ENCODE assay signal across 8 cellular contexts in genomic region chr1:187264995-187265602, GRCh38.
DNase-seq lines count a peak whose midpoint lies in the region; ATAC-seq lines count a peak whose summit lies in the region.

No MANE protein-coding gene starts in this region.

- H3K27me3 Mint-ChIP-seq in activated naive CD8-positive, alpha-beta T cell treated with anti-CD3 and anti-CD28 coated beads, Interleukin-2, amount 50 U/mL, for 24 hours = no peaks in the 10 kb centered on the region

- no peak overlapping the region for H3K27ac Mint-ChIP-seq in activated naive CD8-positive, alpha-beta T cell treated with anti-CD3 and anti-CD28 coated beads, Interleukin-2, amount 50 U/mL, for 24 hours

- H3K4me3 Mint-ChIP-seq in activated naive CD8-positive, alpha-beta T cell treated with anti-CD3 and anti-CD28 coated beads, Interleukin-2, amount 50 U/mL, for 24 hours = no peak overlapping the region

- H3K36me3 Mint-ChIP-seq in activated naive CD8-positive, alpha-beta T cell treated with anti-CD3 and anti-CD28 coated beads, Interleukin-2, amount 50 U/mL, for 24 hours (ENCODE audit: low read depth) = no peaks in the 10 kb centered on the region

- intact Hi-C loops in head of caudate nucleus (cut with DNase I) = no loop called here

- no peaks in the 10 kb centered on the region for H3K4me1 Mint-ChIP-seq in activated naive CD8-positive, alpha-beta T cell treated with anti-CD3 and anti-CD28 coated beads, Interleukin-2, amount 50 U/mL, for 24 hours

- no peaks in the 10 kb centered on the region for H3K9me3 Mint-ChIP-seq in activated naive CD8-positive, alpha-beta T cell treated with anti-CD3 and anti-CD28 coated beads, Interleukin-2, amount 50 U/mL, for 24 hours

- ATAC-seq in GM18858 (IDR thresholded peaks at IDR 0.05; ENCODE audit: unreplicated experiment) (peak; percentile 39), GM21825 (IDR thresholded peaks at IDR 0.05; ENCODE audit: unreplicated experiment) (no peak), HG03442 (IDR thresholded peaks at IDR 0.05; ENCODE audit: unreplicated experiment) (no peak)
- ATAC-seq in activated naive CD8-positive, alpha-beta T cell treated with anti-CD3 and anti-CD28 coated beads, Interleukin-2, amount 50 U/mL, for 24 hours = no peak

- DNase-seq in NCI-H1436 treated with DMSO at 0.1 percent for 48 hours (lab: John Stamatoyannopoulos, UW) = peak; percentile 66
- DNase-seq in SKM-1 treated with dmso at 0.1 percent for 144 hours (lab: John Stamatoyannopoulos, UW; ENCODE audit: unreplicated experiment) = peak; percentile 40
- peak in 36 of 42 donors; percentile 13 to 83 (median 52) for DNase-seq in head of caudate nucleus
- DNase-seq in activated naive CD8-positive, alpha-beta T cell treated with anti-CD3 and anti-CD28 coated beads, Interleukin-2, amount 50 U/mL, for 24 hours = no peak
- DNase-seq in NCI-H1930 (lab: John Stamatoyannopoulos, UW) = no peak

Comparison
In these comparisons a context has a peak if more than half of its experiments do, and no peak if none do; other contexts are left out.
1. DNase-seq: peak in NCI-H1436 treated with DMSO at 0.1 percent for 48 hours (single experiment), SKM-1 treated with dmso at 0.1 percent for 144 hours (single experiment) and head of caudate nucleus (36 of 42); none in activated naive CD8-positive, alpha-beta T cell treated with anti-CD3 and anti-CD28 coated beads, Interleukin-2, amount 50 U/mL, for 24 hours (single experiment) and NCI-H1930 (0 of 2).